ENCODE assay signal across 24 cellular contexts in the genomic region with DNA sequence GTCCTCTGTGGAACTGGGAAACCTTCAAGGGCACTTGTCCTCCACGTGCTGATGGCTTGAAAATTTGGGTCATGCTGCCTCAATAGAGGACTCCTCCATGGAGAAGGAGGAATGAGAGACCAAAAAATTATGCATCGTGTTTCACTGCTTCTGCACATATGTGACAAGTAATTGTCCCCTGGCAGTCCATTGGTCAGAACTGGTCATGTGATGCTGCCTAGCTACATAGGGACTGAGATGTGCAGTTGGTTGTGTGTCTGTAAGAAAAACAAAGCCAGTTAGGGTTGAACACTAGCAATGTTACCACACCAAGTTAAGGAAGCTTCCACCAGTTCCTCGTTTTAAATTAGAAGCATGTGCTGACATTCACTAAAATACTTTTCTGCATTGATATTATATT.
"Had no signal": no experiment of that assay in that cellular context is flagged by ENCODE, and none has a peak within 500 bp of the region (broad histone marks: within the 10 kb centered on the region; RNA-seq: fewer than 3 reads in every experiment).

No MANE protein-coding gene starts in this region.

- ATAC-seq: activated T-cell treated with anti-CD3 and anti-CD28 coated beads, Interleukin-2, amount 50 U/mL, for 4 hours; activated T-helper 17 cell treated with anti-CD3 and anti-CD28 coated beads, Interleukin-2, amount 50 U/mL, for 72 hours; T-helper 17 cell had no signal

- DNase-seq: activated B cell treated with CpG ODN at 0.5 μM for 24 hours; activated CD4-positive, alpha-beta T cell treated with anti-CD3 and anti-CD28 coated beads for 1 hour; activated CD4-positive, alpha-beta T cell treated with anti-CD3 and anti-CD28 coated beads, Interleukin-2, amount 10 ng/mL, durations not matched to agents 24 days and 14 days; activated CD4-positive, alpha-beta T cell treated with anti-CD3 and anti-CD28 coated beads, Interleukin-2, amount 50 U/mL, for 48 hours; activated CD8-positive, alpha-beta memory T cell treated with anti-CD3 and anti-CD28 coated beads for 24 hours; activated gamma-delta T cell; activated naive CD4-positive, alpha-beta T cell treated with anti-CD3 and anti-CD28 coated beads for 36 hours; activated T-cell treated with anti-CD3 and anti-CD28 coated beads, Interleukin-2, amount 50 U/mL, for 4 hours; amygdala; cortex of kidney; NCI-H1092 treated with DMSO at 0.1 percent for 48 hours; NCI-H1417 treated with DMSO at 0.1 percent for 48 hours; NCI-H1694; NCI-H2029 treated with DMSO at 0.1 percent for 48 hours; NCI-H446 treated with DMSO at 0.1 percent for 48 hours; NCI-H526; NCI-H774; NK-92 treated with Interleukin-12 subunit alpha and Interleukin-12 subunit beta, amount 100 ng/mL, for 24 hours; Peyer's patch; Right ventricle myocardium superior; SJCRH30; T-helper 17 cell; T-helper 9 cell had no signal
